8 cellular contexts compared by ENCODE assay signal in the genomic region with DNA sequence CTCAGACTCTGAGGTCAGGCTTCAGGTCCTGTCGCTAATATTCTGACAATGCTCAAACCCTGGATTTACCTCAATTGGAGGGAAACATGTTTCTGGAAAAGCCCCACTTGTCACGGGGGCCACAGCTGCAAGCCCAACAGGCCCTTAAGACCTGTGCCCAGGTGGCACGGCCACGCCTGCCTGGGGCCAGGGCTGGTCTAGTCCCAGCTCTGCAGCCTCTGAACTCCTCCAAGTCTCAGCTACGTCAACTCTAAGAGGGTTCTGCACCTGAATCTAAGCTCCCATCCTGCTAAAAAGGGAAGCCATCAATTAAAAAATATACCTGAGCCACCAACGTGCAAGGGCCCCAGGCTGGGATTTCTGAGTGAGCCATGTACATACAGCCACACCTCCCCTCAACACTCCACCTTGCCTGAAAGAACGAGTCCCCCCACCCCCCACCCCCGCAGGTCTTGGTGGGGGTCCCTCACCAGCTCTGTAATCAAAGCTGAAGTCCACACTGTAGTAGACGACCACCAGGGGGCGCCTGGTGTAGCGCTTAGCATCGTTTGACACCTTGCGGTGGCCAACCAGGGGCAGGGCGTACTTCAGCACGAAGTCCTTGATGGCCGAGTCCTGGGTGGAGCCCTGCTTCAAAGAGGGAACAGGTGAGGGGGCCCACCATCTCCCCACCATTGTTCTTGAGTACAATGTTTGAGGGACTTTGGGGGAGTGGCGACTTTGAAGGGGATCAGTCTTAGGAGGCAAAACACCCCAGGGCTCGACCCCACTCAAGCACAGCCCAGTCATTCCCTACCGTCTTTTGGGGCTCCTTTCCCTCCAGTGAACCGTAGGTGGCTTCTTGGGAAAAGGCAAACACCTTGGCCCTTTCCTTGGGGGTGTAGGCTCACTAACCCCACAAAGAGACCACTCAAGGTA. TPM values are rescaled to one million over a fixed set of nuclear protein-coding genes. Genes with fewer than 3 reads are reported as not detected.
A peak's percentile ranks its signal among the peaks of the same experiment; 100 is the strongest.
DNase-seq lines count a peak whose midpoint lies in the region; ATAC-seq and TF ChIP-seq lines count a peak whose summit lies in the region.

No MANE protein-coding gene starts in this region.

- H3K27me3 ChIP-seq in SJSA1 (replicated peaks) (no peaks in the 10 kb centered on the region), heart left ventricle (no peaks in the 10 kb centered on the region)

- 47 to 75% (median 57%) methylated on average over 11 to 20 of the region's 20 CpGs for WGBS in heart left ventricle, 4 donors

- DNase-seq in AG20443 (ENCODE audit: low spot score) (peak; percentile 80), HT-29 (ENCODE audit: low spot score) (peak; percentile 87), SJSA1 (ENCODE audit: low read depth in 1 of 2, low spot score in 2 of 2) (peak; percentile 45 to 79), heart left ventricle (peak; percentile 79 to 90 (median 83)), retina (peak; percentile 71), cortex of kidney (lab: John Stamatoyannopoulos, UW) (no peak)
- peak; percentile 82 for DNase-seq in activated naive CD4-positive, alpha-beta T cell treated with anti-CD3 and anti-CD28 coated beads, Interleukin-2, amount 50 U/mL, for 16 hours

- H3K4me3 ChIP-seq in SJSA1 (no peak overlapping the region), heart left ventricle (no peak overlapping the region)

- no peak for TF ChIP-seq POLR2A in heart left ventricle (IDR thresholded peaks at IDR 0.05)

- peak; percentile 78 to 90 (median 84) for TF ChIP-seq CTCF in heart left ventricle (IDR thresholded peaks at IDR 0.05)

- H3K27ac ChIP-seq in SJSA1 (no peak overlapping the region), heart left ventricle (no peak overlapping the region)

- peak; percentile 59 for ATAC-seq in GM19025 (IDR thresholded peaks at IDR 0.05; ENCODE audit: low read depth, unreplicated experiment)
- peak; percentile 63 to 88 (median 82) for ATAC-seq in heart left ventricle

- H3K36me3 ChIP-seq in SJSA1 (peaks cover 71% of the 10 kb centered on the region), heart left ventricle (peaks cover 0 to 91% (median 68%) of the 10 kb centered on the region in 9 donors)

- no peaks in the 10 kb centered on the region for H3K4me1 ChIP-seq in SJSA1 (replicated peaks)
- no peaks in the 10 kb centered on the region for H3K4me1 ChIP-seq in heart left ventricle

- intact Hi-C loops in heart left ventricle (cut with DNase I) = loop anchor here (1.0 to 10.0 kb wide), 10 partner anchors 59 to 87 kb away; partner anchors contain the start of gene ZNF786 (in 7 of the 10)

- no peaks in the 10 kb centered on the region; the same call in 1 of the 2 replicates for H3K9me3 ChIP-seq in SJSA1 (replicated peaks)
- H3K9me3 ChIP-seq in heart left ventricle = no peaks in the 10 kb centered on the region

RNA-seq across cellular contexts. Expression of gene PDIA4, which starts 22.6 kb away (rescaled TPM):
- 327 and 331 TPM in 2 replicates for total RNA-seq in HT-29 (2014; rRNA removed; shearing (Covaris generic))
- 207 and 271 TPM in 2 replicates for total RNA-seq in SJSA1 (2014; rRNA removed; shearing (Covaris generic))
- 10 to 100 TPM; 20.9 to 67.7 (median 33.1) TPM for total RNA-seq in heart left ventricle
- polyA plus RNA-seq in heart left ventricle = 10 to 100 TPM in 1 of 2 donors, 1 to 10 TPM in 1; 8.4 to 84.4 TPM
